ENCODE assay signal across 2 cellular contexts in genomic region chr17:53662608-53663007, GRCh38.
TF ChIP-seq lines count a peak whose summit lies in the region.

No MANE protein-coding gene starts in this region.

TF ChIP-seq in SK-N-SH treated with all-trans-retinoic acid at 6 μM for 48 hours, 23 proteins besides CTCF, POLR2A, EP300 and RAD21 (continued from another document):
- no peak for TF ChIP-seq TSHZ2 (CRISPR knock-in tag; IDR thresholded peaks at IDR 0.05)
- no peak for TF ChIP-seq GLIS3 (CRISPR knock-in tag; IDR thresholded peaks at IDR 0.05)
- no peak for TF ChIP-seq CREB5 (CRISPR knock-in tag; IDR thresholded peaks at IDR 0.05; ENCODE audit: low read depth)
- TF ChIP-seq ARNTL (CRISPR knock-in tag; IDR thresholded peaks at IDR 0.05; ENCODE audit: borderline replicate concordance, low read depth) = no peak

TF ChIP-seq in K562, 482 proteins besides CTCF, POLR2A, EP300 and RAD21 (continued from another document and continues in another):
- TF ChIP-seq POLR2AphosphoS5 (IDR thresholded peaks at IDR 0.05; ENCODE audit: control insufficient read depth, insufficient read depth, low read depth, low read length) = peak; percentile 73; the same call in 1 of the 2 replicates
- TF ChIP-seq NCOR1 (IDR thresholded peaks at IDR 0.05) = peak; percentile 76
- TF ChIP-seq ZNF436 (CRISPR knock-in tag; IDR thresholded peaks at IDR 0.05) = no peak
- peak; percentile 19 for TF ChIP-seq HDAC3 (IDR thresholded peaks at IDR 0.05; ENCODE audit: borderline replicate concordance, partially characterized antibody)
- TF ChIP-seq CREBBP (IDR thresholded peaks at IDR 0.05; ENCODE audit: low read depth, low read length) = no peak
- peak; percentile 22; the same call in 1 of the 2 replicates for TF ChIP-seq LEF1 (IDR thresholded peaks at IDR 0.05)
- peak; percentile 58 for TF ChIP-seq PML (IDR thresholded peaks at IDR 0.05; ENCODE audit: low read length)
- no peak for TF ChIP-seq ZNF175 (CRISPR knock-in tag; IDR thresholded peaks at IDR 0.05; ENCODE audit: low read depth)
- TF ChIP-seq KDM1A (IDR thresholded peaks at IDR 0.05) = peak in 1 of 2 experiments; percentile 77
- TF ChIP-seq SIRT6 (IDR thresholded peaks at IDR 0.05; ENCODE audit: low read depth, low read length) = no peak
- peak in 1 of 2 experiments; percentile 32; a peak in 1 of 4 replicates for TF ChIP-seq TRIM24 (IDR thresholded peaks at IDR 0.05)
- peak; percentile 63 for TF ChIP-seq TCF3 (CRISPR knock-in tag; IDR thresholded peaks at IDR 0.05)
- no peak for TF ChIP-seq CC2D1A (IDR thresholded peaks at IDR 0.05)
- TF ChIP-seq CCNT2 (IDR thresholded peaks at IDR 0.05; ENCODE audit: borderline replicate concordance, extremely low read depth, insufficient read length, low read depth, low read length) = no peak
- TF ChIP-seq BHLHE40 (IDR thresholded peaks at IDR 0.05; ENCODE audit: low read length) = no peak; the same call in 1 of the 2 replicates
- TF ChIP-seq CHCHD3 (CRISPR knock-in tag; IDR thresholded peaks at IDR 0.05) = no peak
- TF ChIP-seq E4F1 (CRISPR knock-in tag; IDR thresholded peaks at IDR 0.05; ENCODE audit: borderline replicate concordance) = no peak
- TF ChIP-seq ARID3A (IDR thresholded peaks at IDR 0.05; ENCODE audit: borderline replicate concordance, low read depth, low read length) = 0 out of 2 replicates have a peak, but pooled peaks have one; percentile 50
- TF ChIP-seq STAT5A (IDR thresholded peaks at IDR 0.05; ENCODE audit: borderline replicate concordance, low read length) = peak; percentile 47; the same call in 1 of the 2 replicates
- 0 out of 2 replicates have a peak, but pooled peaks have one; percentile 39 for TF ChIP-seq KLF1 (tag; IDR thresholded peaks at IDR 0.05)
- peak; percentile 88 for TF ChIP-seq CBFA2T3 (IDR thresholded peaks at IDR 0.05)
- no peak for TF ChIP-seq ZNF165 (CRISPR knock-in tag; IDR thresholded peaks at IDR 0.05; ENCODE audit: borderline replicate concordance)
- no peak for TF ChIP-seq NR3C1 (CRISPR knock-in tag; IDR thresholded peaks at IDR 0.05)
- no peak for TF ChIP-seq MEF2A (IDR thresholded peaks at IDR 0.05; ENCODE audit: control insufficient read depth, low read depth, low read length)
- TF ChIP-seq TEAD4 (IDR thresholded peaks at IDR 0.05; ENCODE audit: low read length) = peak; percentile 86
- no peak for TF ChIP-seq TEAD4 (CRISPR knock-in tag; IDR thresholded peaks at IDR 0.05; ENCODE audit: borderline replicate concordance)
- TF ChIP-seq E2F1 (CRISPR knock-in tag; IDR thresholded peaks at IDR 0.05) = no peak
- peak; percentile 80 for TF ChIP-seq CBFA2T2 (conservative IDR thresholded peaks at IDR 0.05)
- TF ChIP-seq FOXM1 (IDR thresholded peaks at IDR 0.05; ENCODE audit: low read depth) = peak; percentile 42; the same call in 1 of the 2 replicates
- TF ChIP-seq FOXM1 (CRISPR knock-in tag; IDR thresholded peaks at IDR 0.05; ENCODE audit: low read depth) = no peak
- TF ChIP-seq CGGBP1 (CRISPR knock-in tag; IDR thresholded peaks at IDR 0.05) = no peak
- TF ChIP-seq NEUROD1 (IDR thresholded peaks at IDR 0.05; ENCODE audit: borderline replicate concordance, low read depth, low read length, partially characterized antibody) = peak; percentile 35
- TF ChIP-seq MEIS2 (IDR thresholded peaks at IDR 0.05; ENCODE audit: partially characterized antibody) = peak; percentile 96
- TF ChIP-seq RCOR1 (IDR thresholded peaks at IDR 0.05; ENCODE audit: borderline replicate concordance in 1 of 2, low read depth in 2 of 2, low read length in 2 of 2) = peak in 1 of 2 experiments; percentile 34; a peak in 2 of 4 replicates
- TF ChIP-seq CTCFL (IDR thresholded peaks at IDR 0.05; ENCODE audit: borderline replicate concordance, insufficient read depth, low read depth, low read length, poor library complexity, severe bottlenecking) = no peak
- TF ChIP-seq NONO (IDR thresholded peaks at IDR 0.05; ENCODE audit: low read depth in 2 of 2, low read length in 1 of 2) = no peak
- TF ChIP-seq SMARCA4 (IDR thresholded peaks at IDR 0.05) = peak; percentile 64
- 0 out of 2 replicates have a peak, but pooled peaks have one; percentile 27 for TF ChIP-seq MTA2 (IDR thresholded peaks at IDR 0.05; ENCODE audit: low read depth)
- TF ChIP-seq MCM3 (IDR thresholded peaks at IDR 0.05) = no peak
- TF ChIP-seq PKNOX1 (IDR thresholded peaks at IDR 0.05) = peak; percentile 85
- 0 out of 2 replicates have a peak, but pooled peaks have one; percentile 18 for TF ChIP-seq CTBP1 (IDR thresholded peaks at IDR 0.05; ENCODE audit: borderline replicate concordance)
- TF ChIP-seq SREBF2 (CRISPR knock-in tag; IDR thresholded peaks at IDR 0.05) = no peak
- TF ChIP-seq CREB1 (IDR thresholded peaks at IDR 0.05) = peak; percentile 28; the same call in 1 of the 2 replicates
- TF ChIP-seq CREB1 (CRISPR knock-in tag; IDR thresholded peaks at IDR 0.05) = no peak
- TF ChIP-seq ZZZ3 (IDR thresholded peaks at IDR 0.05) = no peak
- no peak for TF ChIP-seq EHMT2 (IDR thresholded peaks at IDR 0.05)
- TF ChIP-seq SOX6 (IDR thresholded peaks at IDR 0.05) = 0 out of 2 replicates have a peak, but pooled peaks have one; percentile 25
- peak; percentile 44; the same call in 1 of the 2 replicates for TF ChIP-seq NFIC (IDR thresholded peaks at IDR 0.05)
- no peak for TF ChIP-seq PBX2 (CRISPR knock-in tag; IDR thresholded peaks at IDR 0.05; ENCODE audit: low read depth)
- peak; percentile 83 for TF ChIP-seq PBX2 (tag; conservative IDR thresholded peaks at IDR 0.05; ENCODE audit: low read depth)
- no peak for TF ChIP-seq BACH1 (tag; IDR thresholded peaks at IDR 0.05)
- peak; percentile 84 for TF ChIP-seq DPF2 (IDR thresholded peaks at IDR 0.05)
- peak; percentile 72 for TF ChIP-seq TAL1 (IDR thresholded peaks at IDR 0.05)
- peak; percentile 85 for TF ChIP-seq ARID1B (IDR thresholded peaks at IDR 0.05)
